ENCODE assay signal across 15 cellular contexts in the genomic region with DNA sequence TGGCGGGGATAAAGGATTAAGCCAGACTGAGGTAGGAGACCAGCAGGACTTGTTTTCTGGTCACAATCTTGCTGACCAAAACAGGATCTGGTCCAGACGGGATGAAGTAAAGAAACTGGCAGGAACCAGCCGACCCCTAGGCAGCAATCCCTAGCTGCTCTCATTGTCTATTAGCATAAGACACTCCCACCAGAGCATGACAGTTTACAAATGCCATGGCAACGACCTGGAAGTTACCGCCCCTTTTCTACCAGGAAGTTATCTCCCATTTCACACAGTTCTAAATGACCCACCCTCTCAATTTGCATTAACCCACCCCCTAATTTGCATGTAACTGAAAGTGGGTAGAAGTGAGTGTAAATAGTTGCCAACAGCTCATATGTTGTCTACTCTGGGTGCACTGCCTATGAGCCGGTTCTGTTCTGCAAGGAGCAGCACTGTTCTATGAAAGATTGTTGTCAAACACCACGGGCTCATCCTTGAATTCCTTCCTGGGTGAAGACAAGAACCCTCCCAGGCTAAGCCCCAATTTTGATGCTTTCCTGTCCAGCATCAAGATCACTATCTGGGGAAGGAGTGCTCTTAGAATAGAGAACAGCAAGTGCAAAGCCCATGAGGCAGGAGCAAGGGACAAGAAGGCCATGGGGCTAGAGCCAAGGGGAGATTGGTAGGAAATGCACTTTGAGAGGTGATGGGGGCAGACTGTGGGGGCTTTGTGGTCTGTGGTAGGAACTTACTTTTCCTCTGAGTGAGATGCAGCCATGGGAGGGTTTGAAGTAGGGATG. TPM values are rescaled to one million over a fixed set of nuclear protein-coding genes. Genes with fewer than 3 reads are reported as not detected.
DNase-seq lines count a peak whose midpoint lies in the region; ATAC-seq, FAIRE-seq and TF ChIP-seq lines count a peak whose summit lies in the region.
"Had no signal": no experiment of that assay in that cellular context is flagged by ENCODE, and none has a peak within 500 bp of the region (broad histone marks: within the 10 kb centered on the region; RNA-seq: fewer than 3 reads in every experiment).

No MANE protein-coding gene starts in this region.

- no peak for TF ChIP-seq EP300 in H1 (IDR thresholded peaks at IDR 0.05; ENCODE audit: borderline replicate concordance in 1 of 2, low read depth in 2 of 2, low read length in 2 of 2)

- 0 out of 2 replicates have a peak overlapping the region, but pooled peaks have one; percentile 31 for H2AFZ ChIP-seq in OCI-LY7 (ENCODE audit: low read length)
- no peak overlapping the region for H2AFZ ChIP-seq in H1 (ENCODE audit: low read length)

- no peak overlapping the region for H2BK20ac ChIP-seq in H1 (ENCODE audit: low read length)

- H3K9ac ChIP-seq in H1 (replicated peaks in 1 of 4; ENCODE audit: extremely low read depth in 1 of 4, low read depth in 3 of 4, low read length in 3 of 4), result no peak overlapping the region

- no peaks in the 10 kb centered on the region for H3K23me2 ChIP-seq in H1 (ENCODE audit: low read depth, low read length)

- no peak overlapping the region for H4K91ac ChIP-seq in H1 (replicated peaks; ENCODE audit: insufficient read length, low read length)

- intact Hi-C loops in OCI-LY7 (cut with micrococcal nuclease; ENCODE audit: unreplicated experiment), result no loop called here

- H3K4me2 ChIP-seq in OCI-LY7 (ENCODE audit: low read length), result no peak overlapping the region
- H3K4me2 ChIP-seq in H1 (ENCODE audit: insufficient read depth in 1 of 2, low read depth in 2 of 2, low read length in 2 of 2), result no peak overlapping the region

- no peak overlapping the region for H2BK12ac ChIP-seq in H1 (ENCODE audit: low read depth, low read length)

- no peak for FAIRE-seq in H1 (lab: Jason Lieb, UNC)
- FAIRE-seq: keratinocyte had no signal

- no peaks in the 10 kb centered on the region for H3K4me1 Mint-ChIP-seq in activated CD4-positive, alpha-beta T cell treated with anti-CD3 and anti-CD28 coated beads, Interleukin-2, amount 10 ng/mL, durations not matched to agents 7 days and 5 days
- H3K4me1 Mint-ChIP-seq in stimulated activated effector memory CD8-positive, alpha-beta T cell treated with anti-CD3 and anti-CD28 coated beads, Interleukin-12 subunit alpha, Interleukin-12 subunit beta, amount 100 ng/mL, for 72 hours, result no peaks in the 10 kb centered on the region
- H3K4me1 Mint-ChIP-seq: T-cell had no signal

- H3K79me2 ChIP-seq in OCI-LY7 (ENCODE audit: insufficient read depth, low read depth, low read length) (no peaks in the 10 kb centered on the region), H1 (ENCODE audit: control insufficient read depth in 1 of 2, insufficient read depth in 2 of 2, low read length in 2 of 2) (no peaks in the 10 kb centered on the region)

- no peak overlapping the region for H3K4me3 Mint-ChIP-seq in activated CD4-positive, alpha-beta T cell treated with anti-CD3 and anti-CD28 coated beads, Interleukin-2, amount 10 ng/mL, durations not matched to agents 7 days and 5 days
- no peak overlapping the region for H3K4me3 Mint-ChIP-seq in stimulated activated effector memory CD8-positive, alpha-beta T cell treated with anti-CD3 and anti-CD28 coated beads, Interleukin-12 subunit alpha, Interleukin-12 subunit beta, amount 100 ng/mL, for 72 hours
- H3K4me3 Mint-ChIP-seq: T-cell had no signal

- no peak overlapping the region for H2AK5ac ChIP-seq in H1 (ENCODE audit: low read depth, low read length)

- TF ChIP-seq POLR2A in H1 (IDR thresholded peaks at IDR 0.05; ENCODE audit: control extremely low read depth in 1 of 2, low read depth in 2 of 2, low read length in 2 of 2), result no peak

- H2BK5ac ChIP-seq in H1 (ENCODE audit: low read depth, low read length), result no peak overlapping the region

- no peak overlapping the region for H3K23ac ChIP-seq in H1 (ENCODE audit: insufficient read length)

- no peak overlapping the region for H2BK15ac ChIP-seq in H1 (ENCODE audit: low read length)

- no peak overlapping the region for H3K18ac ChIP-seq in H1 (ENCODE audit: extremely low read depth, low read length)

- H3K9me3 ChIP-seq in OCI-LY7 (ENCODE audit: low read length), result 0 out of 2 replicates have a peak, but pooled peaks cover 5% of the 10 kb centered on the region
- peaks cover 11 to 12% of the 10 kb centered on the region in 2 experiments; a peak in 3 of 4 replicates for H3K9me3 ChIP-seq in H1 (ENCODE audit: insufficient read depth in 2 of 2, low read depth in 1 of 2, low read length in 1 of 2)
- H3K9me3 ChIP-seq: esophagus squamous epithelium, thyroid gland had no signal

- H3K9me3 Mint-ChIP-seq in activated CD4-positive, alpha-beta T cell treated with anti-CD3 and anti-CD28 coated beads, Interleukin-2, amount 10 ng/mL, durations not matched to agents 7 days and 5 days, result no peaks in the 10 kb centered on the region
- H3K9me3 Mint-ChIP-seq in stimulated activated effector memory CD8-positive, alpha-beta T cell treated with anti-CD3 and anti-CD28 coated beads, Interleukin-12 subunit alpha, Interleukin-12 subunit beta, amount 100 ng/mL, for 72 hours, result no peaks in the 10 kb centered on the region

- TF ChIP-seq CTCF in OCI-LY7 (conservative IDR thresholded peaks at IDR 0.05; ENCODE audit: low read length), result no peak
- TF ChIP-seq CTCF in H1 (IDR thresholded peaks at IDR 0.05; ENCODE audit: control extremely low read depth in 1 of 3, insufficient read depth in 1 of 3, low read depth in 1 of 3, low read length in 3 of 3), result no peak

- no peak for TF ChIP-seq RAD21 in H1 (IDR thresholded peaks at IDR 0.05 in 1 of 2, conservative IDR thresholded peaks at IDR 0.05 in 1 of 2; ENCODE audit: low read depth in 2 of 2, low read length in 2 of 2)

- H3K36me3 ChIP-seq in OCI-LY7 (ENCODE audit: insufficient read depth, low read length) (no peaks in the 10 kb centered on the region), H1 (ENCODE audit: control insufficient read depth in 2 of 4, insufficient read depth in 4 of 4, low read length in 3 of 4) (no peaks in the 10 kb centered on the region)
- H3K36me3 ChIP-seq: brain microvascular endothelial cell, esophagus squamous epithelium, thyroid gland had no signal

- no peaks in the 10 kb centered on the region for H3K36me3 Mint-ChIP-seq in activated CD4-positive, alpha-beta T cell treated with anti-CD3 and anti-CD28 coated beads, Interleukin-2, amount 10 ng/mL, durations not matched to agents 7 days and 5 days (ENCODE audit: low read depth)
- H3K36me3 Mint-ChIP-seq in stimulated activated effector memory CD8-positive, alpha-beta T cell treated with anti-CD3 and anti-CD28 coated beads, Interleukin-12 subunit alpha, Interleukin-12 subunit beta, amount 100 ng/mL, for 72 hours, result no peaks in the 10 kb centered on the region
- H3K36me3 Mint-ChIP-seq: T-cell had no signal

- H3K4ac ChIP-seq in H1 (replicated peaks; ENCODE audit: insufficient read length, low read depth, low read length), result no peak overlapping the region

- no peak overlapping the region for H4K8ac ChIP-seq in H1 (ENCODE audit: extremely low read depth, insufficient read depth, low read length)

- H4K20me1 ChIP-seq in OCI-LY7 (ENCODE audit: insufficient read depth, low read length) (no peaks in the 10 kb centered on the region), H1 (replicated peaks in 1 of 2; ENCODE audit: control insufficient read depth in 1 of 2, insufficient read depth in 2 of 2, low read length in 2 of 2) (no peaks in the 10 kb centered on the region)

- POLR2A ChIA-PET in activated CD4-positive, alpha-beta T cell treated with anti-CD3 and anti-CD28 coated beads, Interleukin-2, amount 10 ng/mL, durations not matched to agents 7 days and 5 days (lab: Charles Lee), result no interaction called here
- POLR2A ChIA-PET in OCI-LY7 (lab: Charles Lee), result interaction anchor here (0.6 to 0.7 kb wide), 4 partner anchors 8 to 109 kb away, joined by 3 to 4 read pairs (median 4); no protein-coding TSS in a partner anchor
- POLR2A ChIA-PET in H1 (lab: Charles Lee; ENCODE audit: partially characterized antibody), result interaction anchor here (0.7 kb wide), 1 partner anchor 62 kb away, joined by 3 read pairs; no protein-coding TSS in a partner anchor

- no peak overlapping the region for H2BK120ac ChIP-seq in H1 (replicated peaks; ENCODE audit: low read depth, low read length)

- H3K4me1 ChIP-seq in OCI-LY7 (ENCODE audit: insufficient read depth, low read length, poor library complexity, severe bottlenecking) (no peaks in the 10 kb centered on the region), H1 (replicated peaks in 1 of 4; ENCODE audit: control insufficient read depth in 3 of 4, insufficient read depth in 4 of 4, low read length in 3 of 4) (no peaks in the 10 kb centered on the region)
- H3K4me1 ChIP-seq: esophagus squamous epithelium, thyroid gland had no signal

- no peaks in the 10 kb centered on the region for H3K79me1 ChIP-seq in H1 (ENCODE audit: low read depth, low read length)

- H3K9me2 ChIP-seq in OCI-LY7 (ENCODE audit: insufficient read depth, low read length), result no peaks in the 10 kb centered on the region

- H3K4me3 ChIP-seq in OCI-LY7 (ENCODE audit: low read depth, low read length, poor library complexity, severe bottlenecking), result no peak overlapping the region
- H3K4me3 ChIP-seq in H1 (ENCODE audit: extremely low read depth in 1 of 4, insufficient read depth in 2 of 4, low read depth in 3 of 4, low read length in 4 of 4), result no peak overlapping the region
- H3K4me3 ChIP-seq: esophagus squamous epithelium, thyroid gland had no signal

- 70% methylated on average over 7 of the region's 7 CpGs; no CpG with 5 or more reads in 1 of the 2 experiments for WGBS in H1 (ENCODE audit: extremely low coverage in 1 of 2, insufficient coverage in 1 of 2, insufficient read length in 1 of 2, insufficient replicate concordance in 2 of 2, low coverage in 1 of 2, low lambda C conversion rate in 2 of 2, missing lambda C conversion rate in 1 of 2), 2 experiments

- peak; percentile 32 for ATAC-seq in stimulated activated effector memory CD8-positive, alpha-beta T cell treated with anti-CD3 and anti-CD28 coated beads, Interleukin-12 subunit alpha, Interleukin-12 subunit beta, amount 100 ng/mL, for 72 hours
- ATAC-seq in HG03108 (IDR thresholded peaks at IDR 0.05; ENCODE audit: unreplicated experiment), result no peak
- ATAC-seq in HG03135 (IDR thresholded peaks at IDR 0.05; ENCODE audit: unreplicated experiment), result no peak
- ATAC-seq: T-cell had no signal

- H3K27me3 Mint-ChIP-seq in activated CD4-positive, alpha-beta T cell treated with anti-CD3 and anti-CD28 coated beads, Interleukin-2, amount 10 ng/mL, durations not matched to agents 7 days and 5 days, result peaks cover 8% of the 10 kb centered on the region

- no peak overlapping the region for H3K56ac ChIP-seq in H1 (replicated peaks; ENCODE audit: insufficient read length, low read depth, low read length)

- BruUV-seq in OCI-LY7 (replicated peaks; lab: Mats Ljungman, UMichigan), result no TSS peak

- CTCF ChIA-PET in activated CD4-positive, alpha-beta T cell treated with anti-CD3 and anti-CD28 coated beads, Interleukin-2, amount 10 ng/mL, durations not matched to agents 7 days and 5 days (lab: Charles Lee), result no interaction called here
- CTCF ChIA-PET in OCI-LY7 (lab: Charles Lee; ENCODE audit: unreplicated experiment) (no interaction called here), H1 (lab: Charles Lee; ENCODE audit: partially characterized antibody) (interaction anchor here (2.7 kb wide), 1 partner anchor 84 kb away, joined by 11 read pairs; no protein-coding TSS in a partner anchor)

- H3K14ac ChIP-seq in H1 (ENCODE audit: insufficient read length), result no peak overlapping the region

- H4K5ac ChIP-seq in H1 (ENCODE audit: insufficient read length, low read depth, low read length), result no peak overlapping the region

- no peak overlapping the region for H3K27ac Mint-ChIP-seq in activated CD4-positive, alpha-beta T cell treated with anti-CD3 and anti-CD28 coated beads, Interleukin-2, amount 10 ng/mL, durations not matched to agents 7 days and 5 days
- H3K27ac Mint-ChIP-seq in stimulated activated effector memory CD8-positive, alpha-beta T cell treated with anti-CD3 and anti-CD28 coated beads, Interleukin-12 subunit alpha, Interleukin-12 subunit beta, amount 100 ng/mL, for 72 hours, result peak overlapping the region; percentile 11
- H3K27ac Mint-ChIP-seq: T-cell had no signal

- peak; percentile 12 for DNase-seq in activated CD4-positive, alpha-beta T cell treated with anti-CD3 and anti-CD28 coated beads for 48 hours
- DNase-seq in activated CD4-positive, alpha-beta T cell treated with anti-CD3 and anti-CD28 coated beads, Interleukin-2, amount 10 ng/mL, durations not matched to agents 7 days and 5 days, result no peak
- DNase-seq in OCI-LY7 (ENCODE audit: low spot score) (peak; percentile 19), H1 (ENCODE audit: low read depth in 1 of 2, low spot score in 2 of 2) (no peak), dedifferentiated amniotic fluid mesenchymal stem cell (ENCODE audit: extremely low spot score) (no peak)
- DNase-seq in stimulated activated effector memory CD8-positive, alpha-beta T cell treated with anti-CD3 and anti-CD28 coated beads, Interleukin-12 subunit alpha, Interleukin-12 subunit beta, amount 100 ng/mL, for 72 hours (ENCODE audit: low spot score in 2 of 2), result no peak
- DNase-seq: activated T-cell treated with anti-CD3 and anti-CD28 coated beads for 4 hours, brain microvascular endothelial cell, esophagus squamous epithelium, NCI-H2107, T-cell, thyroid gland had no signal

- H3K27ac ChIP-seq in OCI-LY7 (ENCODE audit: low read depth, low read length, poor library complexity, severe bottlenecking), result no peak overlapping the region
- no peak overlapping the region for H3K27ac ChIP-seq in H1 (ENCODE audit: low read depth, low read length)
- H3K27ac ChIP-seq: brain microvascular endothelial cell, thyroid gland had no signal

- H3K27me3 ChIP-seq in H1 (replicated peaks in 1 of 4; ENCODE audit: control insufficient read depth in 3 of 4, extremely low read depth in 1 of 4, insufficient read depth in 3 of 4, low read length in 3 of 4), result no peaks in the 10 kb centered on the region
- H3K27me3 ChIP-seq: brain microvascular endothelial cell, thyroid gland had no signal

RNA-seq across cellular contexts. Expression of gene FBXO27, which starts 13.9 kb away (rescaled TPM):
- not detected for total RNA-seq in activated CD4-positive, alpha-beta T cell treated with anti-CD3 and anti-CD28 coated beads, Interleukin-2, amount 10 ng/mL, durations not matched to agents 7 days and 5 days
- 1.0 TPM in 1 of 2 replicates, not detected in the other for total RNA-seq in OCI-LY7 (2014; rRNA removed; shearing (Covaris generic))
- 9.6 and 10.5 TPM in 2 replicates for total RNA-seq in OCI-LY7 (2022)
- 18.8 and 25.5 TPM in 2 replicates for total RNA-seq in H1 (2021; fragmentation: NEBNext Ultra II Directional; extraction: Animal tissue kit (Norgen Biotek cat#: 25700))
- 10.9 and 16.8 TPM in 2 replicates for polyA plus RNA-seq in H1 (2011; rRNA removed)
- polyA plus RNA-seq in H1 (2011; cell fraction: cytosol; rRNA removed), result 21.3 TPM
- 28.0 TPM for polyA plus RNA-seq in H1 (2011; cell fraction: nucleus; rRNA removed)
- 11.1 to 24.3 TPM (median 18.8 TPM) in 4 replicates for polyA plus RNA-seq in H1 (2012, experiment 1 of 2)
- polyA plus RNA-seq in H1 (2012, experiment 2 of 2), result 12.8 TPM
- polyA plus RNA-seq in H1 (2013, experiment 1 of 2), result 13.2 TPM
- polyA plus RNA-seq in H1 (2013, experiment 2 of 2), result 13.1 TPM
- 29.2 and 45.6 TPM in 2 replicates for polyA minus RNA-seq in H1 (2011; rRNA and poly(A)+ RNA removed)
- 21.2 TPM for polyA minus RNA-seq in H1 (2011; cell fraction: cytosol; rRNA and poly(A)+ RNA removed)
- 36.3 TPM for polyA minus RNA-seq in H1 (2011; cell fraction: nucleus; rRNA and poly(A)+ RNA removed)

RNA-seq across cellular contexts. Expression of gene ACP7, which starts 37.9 kb away (rescaled TPM):
- not detected for total RNA-seq in activated CD4-positive, alpha-beta T cell treated with anti-CD3 and anti-CD28 coated beads, Interleukin-2, amount 10 ng/mL, durations not matched to agents 7 days and 5 days
- total RNA-seq in OCI-LY7 (2014; rRNA removed; shearing (Covaris generic)), result not detected in 2 replicates
- not detected in 2 replicates for total RNA-seq in OCI-LY7 (2022)
- 0.50 and 0.98 TPM in 2 replicates for total RNA-seq in H1 (2021; fragmentation: NEBNext Ultra II Directional; extraction: Animal tissue kit (Norgen Biotek cat#: 25700))
- polyA plus RNA-seq in H1 (2011; rRNA removed), result 0.27 and 0.58 TPM in 2 replicates
- polyA plus RNA-seq in H1 (2011; cell fraction: cytosol; rRNA removed), result 0.36 TPM
- polyA plus RNA-seq in H1 (2011; cell fraction: nucleus; rRNA removed), result 0.83 TPM
- polyA plus RNA-seq in H1 (2012, experiment 1 of 2), result 0.55 to 0.78 TPM (median 0.67 TPM) in 4 replicates
- 0.45 TPM for polyA plus RNA-seq in H1 (2012, experiment 2 of 2)
- polyA plus RNA-seq in H1 (2013, experiment 1 of 2), result 0.30 TPM
- 0.29 TPM for polyA plus RNA-seq in H1 (2013, experiment 2 of 2)
- polyA minus RNA-seq in H1 (2011; rRNA and poly(A)+ RNA removed), result 0.19 and 0.76 TPM in 2 replicates
- not detected for polyA minus RNA-seq in H1 (2011; cell fraction: cytosol; rRNA and poly(A)+ RNA removed)
- polyA minus RNA-seq in H1 (2011; cell fraction: nucleus; rRNA and poly(A)+ RNA removed), result 0.70 TPM

Comparison
In these comparisons a context has a peak if more than half of its experiments do, and no peak if none do; other contexts are left out.
1. DNase-seq: peak in activated CD4-positive, alpha-beta T cell treated with anti-CD3 and anti-CD28 coated beads for 48 hours (single experiment) and OCI-LY7 (single experiment); none in activated CD4-positive, alpha-beta T cell treated with anti-CD3 and anti-CD28 coated beads, Interleukin-2, amount 10 ng/mL, durations not matched to agents 7 days and 5 days (single experiment), H1 (0 of 2), stimulated activated effector memory CD8-positive, alpha-beta T cell treated with anti-CD3 and anti-CD28 coated beads, Interleukin-12 subunit alpha, Interleukin-12 subunit beta, amount 100 ng/mL, for 72 hours (0 of 2) and dedifferentiated amniotic fluid mesenchymal stem cell (single experiment).